ENCODE assay signal across 1 cellular context in the genomic region with DNA sequence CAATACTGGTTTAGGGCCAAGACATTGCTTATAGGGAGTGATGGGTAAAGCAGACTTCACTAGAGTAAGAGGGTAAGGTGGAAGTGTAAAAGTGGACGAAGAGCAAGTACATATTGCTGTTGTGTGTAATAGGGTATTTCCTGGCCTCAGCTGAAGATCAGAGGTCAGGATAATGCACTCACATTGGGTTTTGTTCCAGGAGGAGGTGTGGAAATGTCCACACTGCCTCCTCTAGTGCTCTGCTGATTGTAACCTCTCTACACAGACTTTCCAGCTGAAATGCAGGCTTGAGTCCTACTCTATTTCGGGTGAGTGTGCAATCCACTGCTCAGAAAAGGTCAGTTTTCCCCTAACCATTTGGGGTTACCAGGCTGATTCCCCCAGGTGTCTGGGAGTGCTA.
TF ChIP-seq lines count a peak whose summit lies in the region.

No MANE protein-coding gene starts in this region.

TF ChIP-seq in H1, 55 proteins besides CTCF, POLR2A, EP300 and RAD21:
- TF ChIP-seq USF2 (IDR thresholded peaks at IDR 0.05; ENCODE audit: low read length) (no peak), ZNF274 (IDR thresholded peaks at IDR 0.05; ENCODE audit: borderline replicate concordance, extremely low read depth, low read length) (no peak), PHF8 (conservative IDR thresholded peaks at IDR 0.05; ENCODE audit: low read depth, low read length) (no peak), POLR2AphosphoS5 (IDR thresholded peaks at IDR 0.05; ENCODE audit: low read depth, low read length) (no peak), CBX5 (IDR thresholded peaks at IDR 0.05; ENCODE audit: low read depth, low read length) (no peak), TAF7 (optimal IDR thresholded peaks at IDR 0.05; ENCODE audit: borderline replicate concordance, low read depth, low read length) (no peak), POU5F1 (IDR thresholded peaks at IDR 0.05; ENCODE audit: low read depth, low read length) (no peak), SP1 (IDR thresholded peaks at IDR 0.05; ENCODE audit: low read depth, low read length) (no peak), RNF2 (IDR thresholded peaks at IDR 0.05; ENCODE audit: borderline replicate concordance, low read depth, low read length, missing control alignments, poor library complexity, severe bottlenecking) (no peak), BCL11A (IDR thresholded peaks at IDR 0.05; ENCODE audit: low read depth in 2 of 2, low read length in 2 of 2) (no peak), SP4 (IDR thresholded peaks at IDR 0.05; ENCODE audit: low read length) (no peak), CHD2 (IDR thresholded peaks at IDR 0.05; ENCODE audit: low read length) (no peak), TCF12 (IDR thresholded peaks at IDR 0.05; ENCODE audit: low read depth, low read length) (no peak), SIN3A (conservative IDR thresholded peaks at IDR 0.05 in 1 of 2, IDR thresholded peaks at IDR 0.05 in 1 of 2; ENCODE audit: low read depth in 1 of 2, low read length in 2 of 2) (no peak), SIX5 (IDR thresholded peaks at IDR 0.05; ENCODE audit: low read depth, low read length) (no peak), RXRA (IDR thresholded peaks at IDR 0.05; ENCODE audit: insufficient read depth, low read depth, low read length) (no peak), CBX8 (IDR thresholded peaks at IDR 0.05; ENCODE audit: borderline replicate concordance, low read depth, low read length) (no peak)
- TF ChIP-seq, protein P1, sequence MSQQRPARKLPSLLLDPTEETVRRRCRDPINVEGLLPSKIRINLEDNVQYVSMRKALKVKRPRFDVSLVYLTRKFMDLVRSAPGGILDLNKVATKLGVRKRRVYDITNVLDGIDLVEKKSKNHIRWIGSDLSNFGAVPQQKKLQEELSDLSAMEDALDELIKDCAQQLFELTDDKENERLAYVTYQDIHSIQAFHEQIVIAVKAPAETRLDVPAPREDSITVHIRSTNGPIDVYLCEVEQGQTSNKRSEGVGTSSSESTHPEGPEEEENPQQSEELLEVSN (IDR thresholded peaks at IDR 0.05): no peak
- TF ChIP-seq, protein P2, sequence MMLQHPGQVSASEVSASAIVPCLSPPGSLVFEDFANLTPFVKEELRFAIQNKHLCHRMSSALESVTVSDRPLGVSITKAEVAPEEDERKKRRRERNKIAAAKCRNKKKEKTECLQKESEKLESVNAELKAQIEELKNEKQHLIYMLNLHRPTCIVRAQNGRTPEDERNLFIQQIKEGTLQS (IDR thresholded peaks at IDR 0.05; ENCODE audit: insufficient read depth, low read depth, low read length): no peak
